In the genomic region with DNA sequence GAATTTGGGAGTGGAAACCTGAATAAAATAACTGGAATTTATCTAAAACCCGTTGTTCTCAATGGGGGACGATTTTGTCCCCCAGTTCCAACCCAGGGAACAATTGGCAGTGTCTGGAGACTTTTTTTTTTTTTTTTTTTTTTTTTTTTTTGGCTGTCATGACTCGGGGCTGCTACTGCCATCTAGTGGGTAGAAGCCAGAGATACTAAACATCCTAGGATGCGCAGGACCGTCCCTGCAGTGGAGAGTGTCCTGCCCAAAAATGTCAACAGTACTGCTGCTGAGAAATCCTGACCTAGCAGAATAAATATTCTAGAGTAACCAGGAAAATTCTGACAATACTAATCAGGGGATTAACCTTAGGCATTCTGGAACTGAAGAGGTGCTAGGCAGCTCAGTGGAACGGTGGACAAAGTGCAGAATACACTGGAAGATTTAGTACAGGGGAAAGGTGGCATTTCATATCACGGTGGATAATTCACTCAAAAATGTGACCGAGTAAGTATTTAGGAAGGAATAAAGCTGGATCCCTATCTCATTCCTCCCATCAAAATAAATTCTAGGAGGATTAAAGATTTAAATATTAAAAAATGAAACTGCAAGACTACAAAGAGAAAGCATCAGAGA, we compare ENCODE assay signal across 8 cellular contexts.
DNase-seq lines count a peak whose midpoint lies in the region.

No MANE protein-coding gene starts in this region.

- no peak overlapping the region for H2BK15ac ChIP-seq in mesendoderm (replicated peaks; ENCODE audit: low read depth)

- no peak overlapping the region for H3K4me3 ChIP-seq in mesendoderm (ENCODE audit: low read length)

- H3K23ac ChIP-seq in mesendoderm (ENCODE audit: low read length): no peak overlapping the region

- no peak overlapping the region for H3K4me2 ChIP-seq in mesendoderm (ENCODE audit: low read length)

- no peak overlapping the region for H3K9ac ChIP-seq in mesendoderm (ENCODE audit: low read length)

- H3K56ac ChIP-seq in mesendoderm (ENCODE audit: low read length): no peak overlapping the region

- no CpG with 5 or more reads among the region's 8 CpGs for WGBS in mesendoderm (ENCODE audit: extremely low coverage, insufficient coverage, low lambda C conversion rate)

- H3K4ac ChIP-seq in mesendoderm (ENCODE audit: low read depth, low read length): no peak overlapping the region

- no peak overlapping the region for H3K27ac ChIP-seq in mesendoderm (ENCODE audit: low read depth, low read length)

- H3K27me3 ChIP-seq in mesendoderm (ENCODE audit: insufficient read depth, low read length, poor library complexity): no peaks in the 10 kb centered on the region

- DNase-seq in NCI-H2081 (lab: John Stamatoyannopoulos, UW) (peak; percentile 20 to 31), NCI-H2081 treated with DMSO at 0.1 percent for 48 hours (lab: John Stamatoyannopoulos, UW) (no peak), NCI-H1930 (lab: John Stamatoyannopoulos, UW) (peak; percentile 40 to 56), dermis microvascular lymphatic vessel endothelial cell (ENCODE audit: low read depth in 2 of 2) (peak; percentile 17 to 52), mesendoderm (peak; percentile 67), NCI-H187 treated with DMSO at 0.1 percent for 48 hours (lab: John Stamatoyannopoulos, UW) (no peak)
- DNase-seq in activated CD4-positive, alpha-beta T cell treated with anti-CD3 and anti-CD28 coated beads for 4 hours: peak; percentile 58 to 60
- DNase-seq in stimulated activated naive CD4-positive, alpha-beta T cell (lab: John Stamatoyannopoulos, UW): peak in 5 of 6 experiments; percentile 10 to 81 (median 53)

- no peaks in the 10 kb centered on the region for H3K79me1 ChIP-seq in mesendoderm (ENCODE audit: low read length)

- no peak overlapping the region for H4K5ac ChIP-seq in mesendoderm (ENCODE audit: low read length)

- no peak overlapping the region for H3K18ac ChIP-seq in mesendoderm (ENCODE audit: low read length)

- no peak overlapping the region for H2BK5ac ChIP-seq in mesendoderm (ENCODE audit: low read length)

- no peak overlapping the region for H2BK120ac ChIP-seq in mesendoderm (ENCODE audit: low read depth, low read length)

- H3K36me3 ChIP-seq in mesendoderm (ENCODE audit: control insufficient read depth, insufficient read depth, low read length): no peaks in the 10 kb centered on the region

- no peak overlapping the region for H4K8ac ChIP-seq in mesendoderm (ENCODE audit: low read depth, low read length)

- no peak overlapping the region for H2AK5ac ChIP-seq in mesendoderm (ENCODE audit: low read length)

- H3K79me2 ChIP-seq in mesendoderm (ENCODE audit: control insufficient read depth, insufficient read depth, low read length): no peaks in the 10 kb centered on the region

- no peaks in the 10 kb centered on the region for H3K4me1 ChIP-seq in mesendoderm (ENCODE audit: control insufficient read depth, low read depth, low read length)

Comparison
In these comparisons a context has a peak if more than half of its experiments do, and no peak if none do; other contexts are left out.
1. DNase-seq: peak in NCI-H2081 (2 of 2), NCI-H1930 (2 of 2), activated CD4-positive, alpha-beta T cell treated with anti-CD3 and anti-CD28 coated beads for 4 hours (2 of 2), dermis microvascular lymphatic vessel endothelial cell (2 of 2), mesendoderm (single experiment) and stimulated activated naive CD4-positive, alpha-beta T cell (5 of 6); none in NCI-H2081 treated with DMSO at 0.1 percent for 48 hours (single experiment) and NCI-H187 treated with DMSO at 0.1 percent for 48 hours (single experiment).